In genomic region chr16:86575095-86575685, GRCh38 we compare ENCODE assay signal across 11 cellular contexts. TPM values are rescaled to one million over a fixed set of nuclear protein-coding genes. Genes with fewer than 3 reads are reported as not detected.
DNase-seq lines count a peak whose midpoint lies in the region; ATAC-seq and TF ChIP-seq lines count a peak whose summit lies in the region.
"Had no signal": no experiment of that assay in that cellular context is flagged by ENCODE, and none has a peak within 500 bp of the region (broad histone marks: within the 10 kb centered on the region; RNA-seq: fewer than 3 reads in every experiment).

No MANE protein-coding gene starts in this region.

- CTCF ChIA-PET in activated CD8-positive, alpha-beta memory T cell treated with anti-CD3 and anti-CD28 coated beads, Interleukin-2, amount 10 ng/mL, durations not matched to agents 7 days and 5 days (lab: Charles Lee), result interaction anchor here (1.0 to 1.5 kb wide), 3 partner anchors 11 to 487 kb away, joined by 3 to 7 read pairs (median 3); no protein-coding TSS in a partner anchor

- H3K27me3 Mint-ChIP-seq in activated CD8-positive, alpha-beta memory T cell treated with anti-CD3 and anti-CD28 coated beads, Interleukin-2, amount 10 ng/mL, durations not matched to agents 7 days and 5 days, result peaks cover 71% of the 10 kb centered on the region

- H3K4me1 Mint-ChIP-seq in activated CD8-positive, alpha-beta memory T cell treated with anti-CD3 and anti-CD28 coated beads, Interleukin-2, amount 10 ng/mL, durations not matched to agents 7 days and 5 days, result peaks cover 8% of the 10 kb centered on the region

- peak overlapping the region in 10 of 12 donors; percentile 36 to 62 (median 50) for H3K4me3 ChIP-seq in heart left ventricle
- peak overlapping the region; percentile 37 for H3K4me3 ChIP-seq in colonic mucosa
- peak overlapping the region; percentile 46 for H3K4me3 ChIP-seq in lower lobe of right lung
- peak overlapping the region in 1 of 2 donors; percentile 19 for H3K4me3 ChIP-seq in vagina

- intact Hi-C loops in heart left ventricle (cut with DNase I), result loop anchor here (5.0 to 10.0 kb wide), 11 partner anchors 80 to 487 kb away; no protein-coding TSS in a partner anchor
- intact Hi-C loops in left cardiac atrium (cut with DNase I), result loop anchor here in 1 of 2 donors (10.0 kb wide), 1 partner anchor 180 kb away; no protein-coding TSS in a partner anchor
- intact Hi-C loops in colonic mucosa (cut with DNase I), result no loop called here
- intact Hi-C loops in lower lobe of right lung (cut with DNase I), result no loop called here
- intact Hi-C loops in vagina (cut with DNase I), result no loop called here

- TF ChIP-seq CTCF in heart left ventricle (IDR thresholded peaks at IDR 0.05) (no peak), colonic mucosa (IDR thresholded peaks at IDR 0.05) (no peak), lower lobe of right lung (IDR thresholded peaks at IDR 0.05) (no peak), vagina (IDR thresholded peaks at IDR 0.05) (no peak)

- no peaks in the 10 kb centered on the region for H3K9me3 ChIP-seq in heart left ventricle
- no peaks in the 10 kb centered on the region for H3K9me3 ChIP-seq in colonic mucosa
- H3K9me3 ChIP-seq in lower lobe of right lung, result no peaks in the 10 kb centered on the region
- H3K9me3 ChIP-seq in vagina, result no peaks in the 10 kb centered on the region

- ATAC-seq in heart left ventricle (no peak), left cardiac atrium (no peak), lower lobe of right lung (no peak)
- ATAC-seq in activated CD8-positive, alpha-beta memory T cell treated with anti-CD3 and anti-CD28 coated beads, Interleukin-2, amount 10 ng/mL, durations not matched to agents 7 days and 5 days, result no peak

- H3K4me1 ChIP-seq in heart left ventricle, result peaks cover 0 to 56% (median 11%) of the 10 kb centered on the region in 12 donors
- H3K4me1 ChIP-seq in colonic mucosa, result peaks cover 4% of the 10 kb centered on the region
- peaks cover 25% of the 10 kb centered on the region for H3K4me1 ChIP-seq in lower lobe of right lung
- peaks cover 14% of the 10 kb centered on the region for H3K4me1 ChIP-seq in vagina

- WGBS in heart left ventricle, 4 donors, result 42 to 69% (median 49%) methylated on average over 13 to 17 of the region's 17 CpGs

- H3K9ac ChIP-seq in colonic mucosa (ENCODE audit: low read depth in 2 of 2, low read length in 2 of 2), result no peak overlapping the region

- H3K9me3 Mint-ChIP-seq in activated CD8-positive, alpha-beta memory T cell treated with anti-CD3 and anti-CD28 coated beads, Interleukin-2, amount 10 ng/mL, durations not matched to agents 7 days and 5 days (ENCODE audit: low read depth), result no peaks in the 10 kb centered on the region
- H3K9me3 Mint-ChIP-seq: activated naive CD4-positive, alpha-beta T cell treated with anti-CD3 and anti-CD28 coated beads, Interleukin-2, amount 50 U/mL, for 72 hours had no signal

- H3K27ac Mint-ChIP-seq in activated CD8-positive, alpha-beta memory T cell treated with anti-CD3 and anti-CD28 coated beads, Interleukin-2, amount 10 ng/mL, durations not matched to agents 7 days and 5 days, result no peak overlapping the region
- H3K27ac Mint-ChIP-seq: progenitor cell of endocrine pancreas had no signal

- no peaks in the 10 kb centered on the region for H3K36me3 Mint-ChIP-seq in activated CD8-positive, alpha-beta memory T cell treated with anti-CD3 and anti-CD28 coated beads, Interleukin-2, amount 10 ng/mL, durations not matched to agents 7 days and 5 days

- H3K27me3 ChIP-seq in heart left ventricle (peaks cover 28 to 98% (median 67%) of the 10 kb centered on the region in 9 donors), colonic mucosa (peaks cover 63% of the 10 kb centered on the region), lower lobe of right lung (ENCODE audit: low read depth) (peaks cover 99% of the 10 kb centered on the region), vagina (peaks cover 3% of the 10 kb centered on the region)

- H3K27ac ChIP-seq in heart left ventricle (peak overlapping the region in 11 of 12 donors; percentile 43 to 86 (median 65)), colonic mucosa (no peak overlapping the region), lower lobe of right lung (no peak overlapping the region), vagina (peak overlapping the region; percentile 56)

- no peak for DNase-seq in heart left ventricle
- DNase-seq in left cardiac atrium, result no peak
- no peak for DNase-seq in colonic mucosa
- DNase-seq in lower lobe of right lung, result no peak
- DNase-seq in vagina (ENCODE audit: extremely low spot score in 2 of 2), result no peak
- no peak for DNase-seq in activated CD8-positive, alpha-beta memory T cell treated with anti-CD3 and anti-CD28 coated beads, Interleukin-2, amount 10 ng/mL, durations not matched to agents 7 days and 5 days
- DNase-seq in GF-D8 (lab: John Stamatoyannopoulos, UW), result no peak
- no peak for DNase-seq in activated T-cell treated with anti-CD3 and anti-CD28 coated beads, Interleukin-2, amount 50 U/mL, for 1 hour
- DNase-seq: SIG-M5 had no signal

- H3K36me3 ChIP-seq in heart left ventricle, result no peaks in the 10 kb centered on the region
- no peaks in the 10 kb centered on the region for H3K36me3 ChIP-seq in colonic mucosa
- no peaks in the 10 kb centered on the region for H3K36me3 ChIP-seq in lower lobe of right lung
- H3K36me3 ChIP-seq in vagina, result no peaks in the 10 kb centered on the region

- no peak overlapping the region for H3K4me3 Mint-ChIP-seq in activated CD8-positive, alpha-beta memory T cell treated with anti-CD3 and anti-CD28 coated beads, Interleukin-2, amount 10 ng/mL, durations not matched to agents 7 days and 5 days

- TF ChIP-seq POLR2A in heart left ventricle (IDR thresholded peaks at IDR 0.05), result no peak
- no peak for TF ChIP-seq POLR2A in vagina (IDR thresholded peaks at IDR 0.05)

RNA-seq across cellular contexts. Expression of gene FOXL1, which starts 3.2 kb away (rescaled TPM):
- total RNA-seq in heart left ventricle (1 to 10 TPM in 3 of 9 donors, under 1 TPM in 6; 0.44 to 1.4 (median 0.72) TPM), left cardiac atrium (1 to 10 TPM in 1 of 2 donors, under 1 TPM in 1; 0.80 to 1.4 TPM), colonic mucosa (1 to 10 TPM; 2.5 to 3.2 TPM), lower lobe of right lung (0.83 TPM), vagina (0.98 TPM)
- under 1 TPM; 0.57 to 0.69 TPM for polyA plus RNA-seq in heart left ventricle
- not detected for total RNA-seq in activated CD8-positive, alpha-beta memory T cell treated with anti-CD3 and anti-CD28 coated beads, Interleukin-2, amount 10 ng/mL, durations not matched to agents 7 days and 5 days
- total RNA-seq: activated naive CD4-positive, alpha-beta T cell treated with anti-CD3 and anti-CD28 coated beads, Interleukin-2, amount 50 U/mL, for 72 hours; progenitor cell of endocrine pancreas had no signal

RNA-seq across cellular contexts. Expression of gene FOXC2, which starts 8.6 kb away (rescaled TPM):
- 1 to 10 TPM; 1.1 to 3.3 (median 1.7) TPM for total RNA-seq in heart left ventricle
- 1 to 10 TPM in 1 of 2 donors, under 1 TPM in 1; 0.76 to 1.0 TPM for polyA plus RNA-seq in heart left ventricle
- total RNA-seq in left cardiac atrium, result 1 to 10 TPM; 1.9 to 5.3 TPM
- under 1 TPM; 0.11 to 0.22 TPM for total RNA-seq in colonic mucosa
- total RNA-seq in lower lobe of right lung, result 1.6 TPM
- 2.7 TPM for total RNA-seq in vagina
- total RNA-seq in activated CD8-positive, alpha-beta memory T cell treated with anti-CD3 and anti-CD28 coated beads, Interleukin-2, amount 10 ng/mL, durations not matched to agents 7 days and 5 days, result not detected
- total RNA-seq: activated naive CD4-positive, alpha-beta T cell treated with anti-CD3 and anti-CD28 coated beads, Interleukin-2, amount 50 U/mL, for 72 hours; progenitor cell of endocrine pancreas had no signal

RNA-seq across cellular contexts. Expression of gene MTHFSD, which starts 20.2 kb away (rescaled TPM):
- total RNA-seq in heart left ventricle (10 to 100 TPM in 6 of 9 donors, 1 to 10 TPM in 3; 3.9 to 17.0 (median 11.6) TPM), left cardiac atrium (10 to 100 TPM; 10.3 to 12.4 TPM), colonic mucosa (10 to 100 TPM; 15.4 to 23.7 TPM), lower lobe of right lung (21.2 TPM), vagina (20.4 TPM)
- 1 to 10 TPM; 5.6 to 6.8 TPM for polyA plus RNA-seq in heart left ventricle
- 10 to 100 TPM; 23.2 to 25.3 TPM for total RNA-seq in activated CD8-positive, alpha-beta memory T cell treated with anti-CD3 and anti-CD28 coated beads, Interleukin-2, amount 10 ng/mL, durations not matched to agents 7 days and 5 days

Comparison
In these comparisons a context has a peak if more than half of its experiments do, and no peak if none do; other contexts are left out.
1. H3K27ac ChIP-seq: peak in heart left ventricle (11 of 12) and vagina (single experiment); none in colonic mucosa (single experiment) and lower lobe of right lung (single experiment).
2. intact Hi-C loops: an anchor here in heart left ventricle (5.0 to 10.0 kb wide); none called in colonic mucosa, lower lobe of right lung and vagina.